10 cellular contexts compared by ENCODE assay signal in genomic region chr4:3384771-3385701, GRCh38. TPM values are rescaled to one million over a fixed set of nuclear protein-coding genes. Genes with fewer than 3 reads are reported as not detected.
DNase-seq lines count a peak whose midpoint lies in the region; ATAC-seq, FAIRE-seq and TF ChIP-seq lines count a peak whose summit lies in the region.
"Had no signal": no experiment of that assay in that cellular context is flagged by ENCODE, and none has a peak within 500 bp of the region (broad histone marks: within the 10 kb centered on the region; RNA-seq: fewer than 3 reads in every experiment).

No MANE protein-coding gene starts in this region.

- ATAC-seq in gastrocnemius medialis = peak in 1 of 2 donors; percentile 22
- no peak for ATAC-seq in HG03025 (IDR thresholded peaks at IDR 0.05; ENCODE audit: low FRiP score, unreplicated experiment)

- in situ Hi-C loops in gastrocnemius medialis (cut with MboI; ENCODE audit: low sequenced_read_pairs in 4 of 4) = no loop called here

- POLR2A ChIA-PET in HEK293 (lab: Yijun Ruan, JAX) = no interaction called here

- H3K4me3 ChIP-seq in HEK293 (ENCODE audit: low read depth, low read length) (no peak overlapping the region), kidney (ENCODE audit: low read length in 2 of 2) (peak overlapping the region; percentile 77 to 78), gastrocnemius medialis (peak overlapping the region in 2 of 4 donors; percentile 9 to 19)

- H3K36me3 Mint-ChIP-seq in chondrocyte (ENCODE audit: low read depth) = peaks cover 3% of the 10 kb centered on the region

- H3K27me3 ChIP-seq in gastrocnemius medialis = no peaks in the 10 kb centered on the region

- H3K36me3 ChIP-seq in HEK293 (ENCODE audit: control insufficient read depth in 2 of 2, insufficient read depth in 1 of 2, low read length in 2 of 2) = no peaks in the 10 kb centered on the region
- no peaks in the 10 kb centered on the region for H3K36me3 ChIP-seq in kidney (ENCODE audit: control insufficient read depth in 1 of 2, insufficient read depth in 2 of 2, low read length in 2 of 2)
- no peaks in the 10 kb centered on the region for H3K36me3 ChIP-seq in gastrocnemius medialis

- no peak for FAIRE-seq in kidney (lab: Jason Lieb, UNC)
- FAIRE-seq: TTC549 had no signal

- H3K27ac ChIP-seq in HEK293 (ENCODE audit: extremely low read depth, low read depth, low read length) (no peak overlapping the region), angular gyrus (ENCODE audit: low read depth, low read length) (peak overlapping the region; percentile 57), kidney (ENCODE audit: low read depth in 2 of 2, low read length in 2 of 2) (peak overlapping the region; percentile 84 to 91), gastrocnemius medialis (peak overlapping the region; percentile 12 to 52 (median 29))

- no peaks in the 10 kb centered on the region for H3K27me3 Mint-ChIP-seq in chondrocyte (ENCODE audit: low read depth)

- no peaks in the 10 kb centered on the region for H3K9me3 ChIP-seq in HEK293 (ENCODE audit: control insufficient read depth, insufficient read depth, low read depth, low read length)
- no peaks in the 10 kb centered on the region for H3K9me3 ChIP-seq in kidney (ENCODE audit: control insufficient read depth in 1 of 2, low read length in 2 of 2)
- H3K9me3 ChIP-seq in gastrocnemius medialis = no peaks in the 10 kb centered on the region

- peak in 1 of 2 donors; percentile 47 for TF ChIP-seq POLR2A in gastrocnemius medialis (IDR thresholded peaks at IDR 0.05)

- H3K9me3 Mint-ChIP-seq in chondrocyte (ENCODE audit: low read depth) = peaks cover 4% of the 10 kb centered on the region

- peak overlapping the region in 1 of 2 donors; percentile 56 for H3K9ac ChIP-seq in kidney (ENCODE audit: low read length in 2 of 2)

- H3K4me1 Mint-ChIP-seq in chondrocyte (ENCODE audit: low read depth) = peaks cover 32% of the 10 kb centered on the region

- H3K4me1 ChIP-seq in HEK293 (ENCODE audit: control insufficient read depth, insufficient read depth, low read length) (peaks cover 9% of the 10 kb centered on the region; the same call in 1 of the 2 replicates), kidney (ENCODE audit: control insufficient read depth in 1 of 2, insufficient read depth in 1 of 2, low read depth in 1 of 2, low read length in 2 of 2) (peaks cover 9 to 25% of the 10 kb centered on the region in 2 donors), gastrocnemius medialis (peaks cover 17 to 22% of the 10 kb centered on the region in 2 donors)

- intact Hi-C loops in kidney (cut with DNase I) (no loop called here), gastrocnemius medialis (cut with DNase I; ENCODE audit: low total_unique reads) (no loop called here)

- CTCF ChIA-PET in HEK293 (lab: Yijun Ruan, JAX) = no interaction called here

- H3K4me3 Mint-ChIP-seq in chondrocyte (ENCODE audit: unreplicated experiment) = no peak overlapping the region

- DNase-seq in kidney (peak; percentile 87), gastrocnemius medialis (peak in 1 of 2 donors; percentile 44), chondrocyte (ENCODE audit: low spot score) (no peak)
- DNase-seq in stimulated activated CD4-positive, alpha-beta T cell treated with anti-CD3 and anti-CD28 coated beads, Interleukin-12 subunit alpha, Interleukin-12 subunit beta, amount 100 ng/mL, for 4 hours = no peak
- no peak for DNase-seq in activated CD4-positive, CD25-positive, alpha-beta regulatory T cell (lab: John Stamatoyannopoulos, UW)
- DNase-seq: stimulated activated CD4-positive, alpha-beta T cell treated with anti-CD3 and anti-CD28 coated beads, Interleukin-4, amount 100 ng/mL, for 1 hour had no signal

- no peak for TF ChIP-seq CTCF in HEK293 (tag by site-specific recombination; IDR thresholded peaks at IDR 0.05)
- no peak for TF ChIP-seq CTCF in kidney (IDR thresholded peaks at IDR 0.05; ENCODE audit: borderline replicate concordance, extremely low read depth, insufficient read depth)
- TF ChIP-seq CTCF in gastrocnemius medialis (IDR thresholded peaks at IDR 0.05 in 4 of 5, conservative IDR thresholded peaks at IDR 0.05 in 1 of 5) = no peak
- TF ChIP-seq CTCF in chondrocyte (IDR thresholded peaks at IDR 0.05) = no peak

- no peak overlapping the region for H3K27ac Mint-ChIP-seq in chondrocyte (ENCODE audit: unreplicated experiment)

TF ChIP-seq in HEK293, 187 proteins besides CTCF, POLR2A, EP300 and RAD21:
- no peak for TF ChIP-seq ZNF132 (tag by site-specific recombination; IDR thresholded peaks at IDR 0.05; ENCODE audit: borderline replicate concordance)
- no peak for TF ChIP-seq ZNF311 (tag by site-specific recombination; IDR thresholded peaks at IDR 0.05; ENCODE audit: borderline replicate concordance)
- peak; percentile 61; the same call in 1 of the 2 replicates for TF ChIP-seq ZNF677 (tag by site-specific recombination; IDR thresholded peaks at IDR 0.05)
- TF ChIP-seq ZFHX2 (tag by site-specific recombination; conservative IDR thresholded peaks at IDR 0.05) = no peak

RNA-seq across cellular contexts. Expression of gene HGFAC, which starts 56.7 kb away (rescaled TPM):
- total RNA-seq in kidney (1.6 TPM), gastrocnemius medialis (under 1 TPM; 0.20 to 0.68 (median 0.59) TPM), chondrocyte (0.28 to 0.36 TPM (median 0.35 TPM) in 3 replicates)
- polyA plus RNA-seq in kidney (ENCODE audit: insufficient read depth, low read depth, low replicate concordance) = 0.86 TPM
